ENCODE assay signal across 1 cellular context in the genomic region with DNA sequence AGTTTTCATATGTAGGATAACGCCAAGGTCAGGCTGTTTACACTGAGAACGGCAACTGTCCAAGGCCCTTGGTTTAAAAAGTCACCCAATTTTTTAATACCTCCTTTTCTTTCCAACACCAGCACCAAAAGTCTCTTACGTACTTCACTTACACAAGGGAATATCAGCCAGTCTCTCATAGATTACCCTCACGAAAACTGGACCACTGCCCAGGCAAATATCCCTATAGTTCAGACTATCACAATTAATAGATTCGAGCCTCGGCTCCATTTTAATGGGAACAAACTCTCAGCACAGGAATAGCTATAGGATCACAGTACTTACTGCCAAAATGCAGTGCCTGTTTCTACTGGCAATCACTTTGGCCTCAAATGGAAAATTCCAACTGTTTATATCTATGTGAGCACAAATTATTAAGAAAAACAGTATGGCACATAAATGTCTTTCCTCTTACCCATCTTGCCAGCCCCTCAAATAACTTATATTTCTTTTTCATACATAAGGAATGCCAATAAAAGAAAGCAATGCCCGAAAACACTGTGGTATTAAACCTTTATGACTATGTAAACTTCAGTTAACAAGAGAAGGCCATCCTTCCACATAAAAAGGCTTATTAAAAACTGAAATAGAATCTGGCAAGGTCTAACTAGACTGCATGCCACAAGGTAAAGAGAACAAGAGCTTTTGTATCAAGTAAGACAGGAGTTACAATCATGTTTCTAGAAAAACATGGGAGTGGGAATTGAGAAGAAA.
TF ChIP-seq lines count a peak whose summit lies in the region.

No MANE protein-coding gene starts in this region.

TF ChIP-seq in IMR-90, 13 proteins besides CTCF, POLR2A, EP300 and RAD21:
- no peak for TF ChIP-seq RCOR1 (IDR thresholded peaks at IDR 0.05; ENCODE audit: insufficient replicate concordance, low read length)
- no peak for TF ChIP-seq FOS (IDR thresholded peaks at IDR 0.05; ENCODE audit: low read depth, low read length)
- no peak for TF ChIP-seq RFX5 (IDR thresholded peaks at IDR 0.05; ENCODE audit: low read depth, low read length)
- no peak for TF ChIP-seq SMC3 (IDR thresholded peaks at IDR 0.05; ENCODE audit: low read depth, low read length)
- TF ChIP-seq BHLHE40 (IDR thresholded peaks at IDR 0.05; ENCODE audit: low read depth, low read length) = no peak
